8 cellular contexts compared by ENCODE assay signal in genomic region chr9:122122903-122123632, GRCh38. TPM values are rescaled to one million over a fixed set of nuclear protein-coding genes. Genes with fewer than 3 reads are reported as not detected.
DNase-seq lines count a peak whose midpoint lies in the region; ATAC-seq and TF ChIP-seq lines count a peak whose summit lies in the region.

No MANE protein-coding gene starts in this region.

- no peak overlapping the region for H3K4me3 Mint-ChIP-seq in nephron progenitor cell

- intact Hi-C loops in esophagus squamous epithelium (cut with DNase I), result loop anchor here (5.0 to 10.0 kb wide), 3 partner anchors 229 to 682 kb away; partner anchors contain the start of gene OR1K1

- H3K4me1 ChIP-seq in NT2/D1 (ENCODE audit: insufficient read depth, insufficient read length) (peaks cover 25% of the 10 kb centered on the region), esophagus squamous epithelium (peaks cover 20 to 35% (median 21%) of the 10 kb centered on the region in 3 donors)

- no peak overlapping the region for H3K9ac ChIP-seq in NT2/D1 (ENCODE audit: insufficient read length, low read depth)

- H3K36me3 ChIP-seq in NT2/D1 (ENCODE audit: insufficient read depth, insufficient read length, low read length), result no peaks in the 10 kb centered on the region
- no peaks in the 10 kb centered on the region for H3K36me3 ChIP-seq in esophagus squamous epithelium

- no peaks in the 10 kb centered on the region for H3K36me3 Mint-ChIP-seq in nephron progenitor cell (ENCODE audit: low read depth)

- H3K9me3 ChIP-seq in NT2/D1 (ENCODE audit: insufficient read depth, low read length) (no peaks in the 10 kb centered on the region), esophagus squamous epithelium (no peaks in the 10 kb centered on the region)

- peak; percentile 52 for ATAC-seq in HG02885 (IDR thresholded peaks at IDR 0.05; ENCODE audit: poor library complexity, unreplicated experiment)
- ATAC-seq in GM19395 (IDR thresholded peaks at IDR 0.05; ENCODE audit: unreplicated experiment), result no peak

- H3K4me3 ChIP-seq in NT2/D1 (ENCODE audit: insufficient read length, low read depth) (no peak overlapping the region), esophagus squamous epithelium (no peak overlapping the region)

- TF ChIP-seq CTCF in esophagus squamous epithelium (IDR thresholded peaks at IDR 0.05) (peak; percentile 86 to 97 (median 94)), nephron progenitor cell (IDR thresholded peaks at IDR 0.05) (peak; percentile 96)

- H3K27me3 Mint-ChIP-seq in nephron progenitor cell (ENCODE audit: low read depth, poor library complexity), result peaks cover 60% of the 10 kb centered on the region

- no peak overlapping the region for H3K27ac Mint-ChIP-seq in nephron progenitor cell

- WGBS in esophagus squamous epithelium, 2 donors, result 17 to 19% methylated on average over 7 to 13 of the region's 13 CpGs

- H3K4me1 Mint-ChIP-seq in nephron progenitor cell, result peaks cover 14% of the 10 kb centered on the region

- TF ChIP-seq POLR2A in esophagus squamous epithelium (IDR thresholded peaks at IDR 0.05), result no peak

- H3K27me3 ChIP-seq in NT2/D1 (ENCODE audit: insufficient read depth, insufficient read length), result peaks cover 26% of the 10 kb centered on the region
- H3K27me3 ChIP-seq in esophagus squamous epithelium, result peaks cover 0 to 39% (median 5%) of the 10 kb centered on the region in 4 donors

- peak; percentile 7 for DNase-seq in DMS114 treated with DMSO at 0.1 percent for 48 hours (lab: John Stamatoyannopoulos, UW; ENCODE audit: unreplicated experiment)
- peak; percentile 73 for DNase-seq in NT2/D1 (ENCODE audit: low read depth, low spot score)
- DNase-seq in activated T-cell treated with anti-CD3 and anti-CD28 coated beads for 1 hour (ENCODE audit: low read depth), result peak; percentile 66
- no peak for DNase-seq in esophagus squamous epithelium (lab: John Stamatoyannopoulos, UW)
- peak; percentile 87 for DNase-seq in nephron progenitor cell
- peak; percentile 56 for DNase-seq in stimulated activated naive CD4-positive, alpha-beta T cell treated with Interleukin-2 at 50 U/mL for 16 hours (lab: John Stamatoyannopoulos, UW)

- no peaks in the 10 kb centered on the region for H3K9me3 Mint-ChIP-seq in nephron progenitor cell

- H3K27ac ChIP-seq in esophagus squamous epithelium, result no peak overlapping the region

RNA-seq across cellular contexts. Expression of gene TTLL11, which starts 30.0 kb away (rescaled TPM):
- total RNA-seq in esophagus squamous epithelium, result 10 to 100 TPM in 2 of 4 donors, 1 to 10 TPM in 2; 3.2 to 11.8 (median 9.0) TPM

RNA-seq across cellular contexts. Expression of gene NDUFA8, which starts 36.5 kb away (rescaled TPM):
- 10 to 100 TPM; 40.6 to 48.0 (median 45.7) TPM for total RNA-seq in esophagus squamous epithelium

RNA-seq across cellular contexts. Expression of gene MORN5, which starts 36.6 kb away (rescaled TPM):
- total RNA-seq in esophagus squamous epithelium, result not detected
